In genomic region chr5:42506662-42507061, GRCh38 we compare ENCODE assay signal across 16 cellular contexts.
DNase-seq lines count a peak whose midpoint lies in the region; ATAC-seq lines count a peak whose summit lies in the region.
"Had no signal": no experiment of that assay in that cellular context is flagged by ENCODE, and none has a peak within 500 bp of the region (broad histone marks: within the 10 kb centered on the region; RNA-seq: fewer than 3 reads in every experiment).

No MANE protein-coding gene starts in this region.

- H3K27ac Mint-ChIP-seq in natural killer cell treated with Interleukin-12 subunit alpha and Interleukin-12 subunit beta and Interleukin-15 and Interleukin-18, amount 100 ng/mL, for 72 hours, result no peak overlapping the region
- H3K27ac Mint-ChIP-seq: CD4-positive, alpha-beta memory T cell; IgD-negative memory B cell had no signal

- DNase-seq in kidney tubule cell (ENCODE audit: low spot score) (peak; percentile 9), EL (no peak), HuH-7.5 (ENCODE audit: low spot score) (no peak)
- no peak for DNase-seq in natural killer cell treated with Interleukin-12 subunit alpha and Interleukin-12 subunit beta and Interleukin-15 and Interleukin-18, amount 100 ng/mL, for 72 hours (ENCODE audit: low spot score)
- DNase-seq: BE2C; CD4-positive, alpha-beta memory T cell; DMS79; GOT3; H9; KG1 had no signal

- ATAC-seq in GM18907 (IDR thresholded peaks at IDR 0.05; ENCODE audit: unreplicated experiment) (peak; percentile 81), HG03354 (IDR thresholded peaks at IDR 0.05; ENCODE audit: poor library complexity, severe bottlenecking, unreplicated experiment) (peak; percentile 66)
- no peak for ATAC-seq in natural killer cell treated with Interleukin-12 subunit alpha and Interleukin-12 subunit beta and Interleukin-15 and Interleukin-18, amount 100 ng/mL, for 72 hours

- H3K4me1 Mint-ChIP-seq in natural killer cell treated with Interleukin-12 subunit alpha and Interleukin-12 subunit beta and Interleukin-15 and Interleukin-18, amount 100 ng/mL, for 72 hours (ENCODE audit: low read depth in 2 of 2), result no peaks in the 10 kb centered on the region
- H3K4me1 Mint-ChIP-seq: CD4-positive, alpha-beta memory T cell; IgD-negative memory B cell had no signal

- H3K4me1 ChIP-seq in subcutaneous abdominal adipose tissue (ENCODE audit: control insufficient read depth in 5 of 5, insufficient read depth in 5 of 5, low read length in 5 of 5), result peaks cover 0 to 55% (median 29%) of the 10 kb centered on the region in 5 donors
- H3K4me1 ChIP-seq: BE2C had no signal

- H3K9ac ChIP-seq in subcutaneous abdominal adipose tissue (ENCODE audit: low read length in 5 of 5), result no peak overlapping the region

- H3K9me3 Mint-ChIP-seq in natural killer cell treated with Interleukin-12 subunit alpha and Interleukin-12 subunit beta and Interleukin-15 and Interleukin-18, amount 100 ng/mL, for 72 hours, result no peaks in the 10 kb centered on the region
- H3K9me3 Mint-ChIP-seq: IgD-negative memory B cell had no signal

- H3K9me3 ChIP-seq in subcutaneous abdominal adipose tissue (ENCODE audit: control insufficient read depth in 5 of 5, low read length in 5 of 5), result no peaks in the 10 kb centered on the region
- H3K9me3 ChIP-seq: BE2C had no signal

- H3K27me3 ChIP-seq in subcutaneous abdominal adipose tissue (ENCODE audit: control insufficient read depth in 5 of 5, insufficient read depth in 4 of 5, low read length in 5 of 5), result no peaks in the 10 kb centered on the region
- H3K27me3 ChIP-seq: BE2C had no signal

- H3K4me3 Mint-ChIP-seq in natural killer cell treated with Interleukin-12 subunit alpha and Interleukin-12 subunit beta and Interleukin-15 and Interleukin-18, amount 100 ng/mL, for 72 hours, result no peak overlapping the region
- H3K4me3 Mint-ChIP-seq: CD4-positive, alpha-beta memory T cell; H9; IgD-negative memory B cell had no signal

- H3K36me3 ChIP-seq in subcutaneous abdominal adipose tissue (ENCODE audit: control insufficient read depth in 5 of 5, insufficient read depth in 5 of 5, low read length in 5 of 5), result no peaks in the 10 kb centered on the region
- H3K36me3 ChIP-seq: BE2C had no signal

- peaks cover 5 to 7% of the 10 kb centered on the region in 2 donors for H3K27me3 Mint-ChIP-seq in natural killer cell treated with Interleukin-12 subunit alpha and Interleukin-12 subunit beta and Interleukin-15 and Interleukin-18, amount 100 ng/mL, for 72 hours

- peak overlapping the region; percentile 68 for H3K27ac ChIP-seq in subcutaneous abdominal adipose tissue (ENCODE audit: low read depth, low read length)
- H3K27ac ChIP-seq: C4-2B, HL-60 had no signal

- H3K36me3 Mint-ChIP-seq in natural killer cell treated with Interleukin-12 subunit alpha and Interleukin-12 subunit beta and Interleukin-15 and Interleukin-18, amount 100 ng/mL, for 72 hours, result no peaks in the 10 kb centered on the region
- H3K36me3 Mint-ChIP-seq: CD4-positive, alpha-beta memory T cell; IgD-negative memory B cell had no signal

- H3K4me3 ChIP-seq in subcutaneous abdominal adipose tissue (ENCODE audit: low read depth in 1 of 5, low read length in 5 of 5), result no peak overlapping the region

Comparison
In these comparisons a context has a peak if more than half of its experiments do, and no peak if none do; other contexts are left out.
1. ATAC-seq: peak in GM18907 (single experiment) and HG03354 (single experiment); none in natural killer cell treated with Interleukin-12 subunit alpha and Interleukin-12 subunit beta and Interleukin-15 and Interleukin-18, amount 100 ng/mL, for 72 hours (0 of 2).